In the genomic region with DNA sequence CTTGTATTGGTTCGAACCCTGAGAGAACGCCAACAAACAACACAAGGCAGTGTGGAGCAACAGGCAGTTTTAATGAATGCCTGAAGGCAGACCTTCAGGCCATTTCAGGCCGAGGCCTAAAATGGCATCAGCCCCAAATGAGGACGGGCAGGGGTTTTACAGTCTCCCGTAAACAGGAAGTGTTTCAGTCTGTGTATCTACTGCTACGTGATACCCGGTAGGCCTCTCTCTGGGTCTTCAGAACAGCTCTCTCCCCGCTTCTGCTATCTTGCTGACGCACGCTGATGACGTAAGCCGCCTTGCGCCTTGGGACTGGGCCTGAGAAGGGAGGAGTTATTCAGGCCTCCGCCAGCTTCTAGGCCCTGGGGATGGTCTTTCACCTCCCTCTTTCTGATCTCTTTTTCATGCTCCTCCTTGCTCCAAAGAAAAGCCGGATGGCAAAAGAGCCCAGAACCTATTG, we compare ENCODE assay signal across 16 cellular contexts.
DNase-seq lines count a peak whose midpoint lies in the region; ATAC-seq and TF ChIP-seq lines count a peak whose summit lies in the region.
"Had no signal": no experiment of that assay in that cellular context is flagged by ENCODE, and none has a peak within 500 bp of the region (broad histone marks: within the 10 kb centered on the region; RNA-seq: fewer than 3 reads in every experiment).

No MANE protein-coding gene starts in this region.

- H3K9me3 ChIP-seq in heart right ventricle = no peaks in the 10 kb centered on the region
- H3K9me3 ChIP-seq: vagina had no signal

- H3K4me1 ChIP-seq in heart right ventricle = peaks cover 0 to 34% (median 0%) of the 10 kb centered on the region in 9 donors

- DNase-seq in DMS114 treated with DMSO at 0.1 percent for 48 hours (lab: John Stamatoyannopoulos, UW; ENCODE audit: unreplicated experiment) (peak; percentile 95), NCI-H1930 (lab: John Stamatoyannopoulos, UW) (peak; percentile 61 to 68), T1000 (lab: John Stamatoyannopoulos, UW) (peak; percentile 76), heart right ventricle (peak; percentile 36 to 37), cortex of kidney (lab: John Stamatoyannopoulos, UW) (no peak), putamen (ENCODE audit: low spot score) (no peak)
- DNase-seq: activated CD4-positive, alpha-beta T cell treated with anti-CD3 and anti-CD28 coated beads, Interleukin-2, amount 50 U/mL, for 1 hour; activated T-cell treated with anti-CD3 and anti-CD28 coated beads, Interleukin-2, amount 50 U/mL, for 48 hours; amniotic stem cell; DMS 273 treated with DMSO at 0.1 percent for 48 hours; KG1; NCI-H2081 treated with DMSO at 0.1 percent for 48 hours; T-helper 1 cell had no signal

- H3K27ac ChIP-seq in heart right ventricle = peak overlapping the region in 3 of 10 donors; percentile 24 to 56 (median 53)
- H3K27ac ChIP-seq: vagina had no signal

- WGBS in heart right ventricle, 2 donors = 80 to 91% methylated on average over 15 of the region's 15 CpGs

- intact Hi-C loops in heart right ventricle (cut with DNase I) = no loop called here

- TF ChIP-seq CTCF in heart right ventricle (IDR thresholded peaks at IDR 0.05) = no peak

- H3K36me3 ChIP-seq in heart right ventricle = peaks cover 0 to 11% (median 0%) of the 10 kb centered on the region in 9 donors
- H3K36me3 ChIP-seq: vagina had no signal

- H3K27me3 ChIP-seq in heart right ventricle = no peaks in the 10 kb centered on the region
- H3K27me3 ChIP-seq: vagina had no signal

- H3K4me3 ChIP-seq in heart right ventricle = no peak overlapping the region
- H3K4me3 ChIP-seq: vagina had no signal

- peak in 7 of 8 donors; percentile 50 to 77 (median 64) for ATAC-seq in heart right ventricle
- no peak for ATAC-seq in GM21528 (IDR thresholded peaks at IDR 0.05; ENCODE audit: low FRiP score, unreplicated experiment)
- ATAC-seq in GM21526 (IDR thresholded peaks at IDR 0.05; ENCODE audit: low FRiP score, unreplicated experiment) = no peak

Comparison
In these comparisons a context has a peak if more than half of its experiments do, and no peak if none do; other contexts are left out.
1. DNase-seq: peak in DMS114 treated with DMSO at 0.1 percent for 48 hours (single experiment), NCI-H1930 (2 of 2), T1000 (single experiment) and heart right ventricle (2 of 2); none in cortex of kidney (single experiment) and putamen (single experiment).
2. ATAC-seq: peak in heart right ventricle (7 of 8); none in GM21528 (single experiment) and GM21526 (single experiment).